In genomic region chr3:195110647-195111321, GRCh38 we compare ENCODE assay signal across 15 cellular contexts.
DNase-seq lines count a peak whose midpoint lies in the region; ATAC-seq and TF ChIP-seq lines count a peak whose summit lies in the region.
"Had no signal": no experiment of that assay in that cellular context is flagged by ENCODE, and none has a peak within 500 bp of the region (broad histone marks: within the 10 kb centered on the region; RNA-seq: fewer than 3 reads in every experiment).

No MANE protein-coding gene starts in this region.

- H3K27ac ChIP-seq in Panc1 (ENCODE audit: low read length) (no peak overlapping the region), neutrophil (peak overlapping the region; percentile 69)
- H3K27ac ChIP-seq: upper lobe of left lung had no signal

- H3K4me1 ChIP-seq in Panc1 (ENCODE audit: control insufficient read depth, insufficient read depth, low read length) (peaks cover 20% of the 10 kb centered on the region), neutrophil (ENCODE audit: control insufficient read depth in 1 of 2, insufficient read depth in 1 of 2, low read depth in 1 of 2, low read length in 1 of 2) (peaks cover 31 to 33% of the 10 kb centered on the region in 2 experiments)

- CTCF ChIA-PET in BJ (lab: Yijun Ruan, JAX), result no interaction called here
- CTCF ChIA-PET in Panc1 (lab: Charles Lee), result no interaction called here

- 0 out of 2 replicates have a peak, but pooled peaks cover 1% of the 10 kb centered on the region for H3K36me3 ChIP-seq in BJ (ENCODE audit: control insufficient read depth, insufficient read depth, low read length)
- no peaks in the 10 kb centered on the region for H3K36me3 ChIP-seq in Panc1 (ENCODE audit: control insufficient read depth, insufficient read depth, low read length)
- H3K36me3 ChIP-seq in neutrophil, result no peaks in the 10 kb centered on the region
- H3K36me3 ChIP-seq: esophagus muscularis mucosa, upper lobe of left lung had no signal

- POLR2A ChIA-PET in BJ (lab: Charles Lee) (interaction anchor here (0.6 kb wide), 1 partner anchor 156 kb away, joined by 6 read pairs; no protein-coding TSS in a partner anchor), Panc1 (lab: Charles Lee) (no interaction called here)

- H3K27me3 ChIP-seq in BJ (ENCODE audit: control insufficient read depth, insufficient read depth, low read length) (no peaks in the 10 kb centered on the region), Panc1 (ENCODE audit: control insufficient read depth, insufficient read depth, low read length) (no peaks in the 10 kb centered on the region), neutrophil (no peaks in the 10 kb centered on the region)
- H3K27me3 ChIP-seq: esophagus muscularis mucosa, upper lobe of left lung had no signal

- no peak for TF ChIP-seq POLR2A in lower leg skin (IDR thresholded peaks at IDR 0.05)

- BruUV-seq in Panc1 (replicated peaks; lab: Mats Ljungman, UMichigan), result no TSS peak

- TF ChIP-seq CTCF in BJ (IDR thresholded peaks at IDR 0.05; ENCODE audit: insufficient read depth, low read depth, low read length), result no peak
- no peak for TF ChIP-seq CTCF in Panc1 (IDR thresholded peaks at IDR 0.05)
- TF ChIP-seq CTCF in neutrophil (IDR thresholded peaks at IDR 0.05), result no peak
- no peak for TF ChIP-seq CTCF in lower leg skin (IDR thresholded peaks at IDR 0.05)

- ATAC-seq in Panc1 (0 out of 2 replicates have a peak, but pooled peaks have one; percentile 34), Right ventricle myocardium inferior (peak; percentile 85)
- ATAC-seq: HCT116, T-cell had no signal

- intact Hi-C loops in Panc1 (cut with micrococcal nuclease; ENCODE audit: unreplicated experiment) (no loop called here), Right ventricle myocardium inferior (cut with DNase I) (no loop called here), lower leg skin (cut with DNase I; ENCODE audit: low total_unique reads) (no loop called here)

- in situ Hi-C loops in Panc1 (cut with HindIII; ENCODE audit: low pct_unique_long_range_greater_than_20kb, low sequenced_read_pairs), result no loop called here

- H3K4me3 ChIP-seq in BJ (ENCODE audit: low read depth, low read length) (no peak overlapping the region), Panc1 (ENCODE audit: low read depth in 2 of 2, low read length in 2 of 2) (no peak overlapping the region), neutrophil (ENCODE audit: low read depth in 1 of 2, low read length in 1 of 2) (no peak overlapping the region), lower leg skin (ENCODE audit: low read depth, poor library complexity, severe bottlenecking) (no peak overlapping the region)
- H3K4me3 ChIP-seq: esophagus muscularis mucosa, upper lobe of left lung had no signal

- 56 to 65% methylated on average over 14 of the region's 14 CpGs for WGBS in lower leg skin, 2 donors

- peak; percentile 55 for DNase-seq in BJ (ENCODE audit: low read depth)
- DNase-seq in Panc1 (ENCODE audit: low read depth, low spot score), result no peak
- peak; percentile 83 for DNase-seq in Right ventricle myocardium inferior (ENCODE audit: missing footprints)
- no peak for DNase-seq in activated T-cell treated with anti-CD3 and anti-CD28 coated beads, Interleukin-2, amount 50 U/mL, for 1 hour
- DNase-seq in NCI-H1048 (lab: John Stamatoyannopoulos, UW), result no peak
- DNase-seq in activated effector memory CD4-positive, alpha-beta T cell treated with Interleukin-2 at 50 U/mL for 16 hours, result no peak
- no peak for DNase-seq in lower leg skin (ENCODE audit: low spot score in 2 of 2)
- DNase-seq: DMS 273 treated with DMSO at 0.1 percent for 48 hours, naive B cell, NCI-H2029, T-cell, upper lobe of left lung had no signal

- H3K9me3 ChIP-seq in Panc1 (ENCODE audit: control insufficient read depth, insufficient read depth, low read depth, low read length), result no peaks in the 10 kb centered on the region
- no peaks in the 10 kb centered on the region for H3K9me3 ChIP-seq in neutrophil
- H3K9me3 ChIP-seq: esophagus muscularis mucosa, upper lobe of left lung had no signal

Comparison
In these comparisons a context has a peak if more than half of its experiments do, and no peak if none do; other contexts are left out.
1. DNase-seq: peak in BJ (single experiment) and Right ventricle myocardium inferior (single experiment); none in Panc1 (single experiment), activated T-cell treated with anti-CD3 and anti-CD28 coated beads, Interleukin-2, amount 50 U/mL, for 1 hour (single experiment), NCI-H1048 (single experiment), activated effector memory CD4-positive, alpha-beta T cell treated with Interleukin-2 at 50 U/mL for 16 hours (single experiment) and lower leg skin (0 of 2).